1 cellular context compared by ENCODE assay signal in genomic region chr14:102922490-102923200, GRCh38.
TF ChIP-seq lines count a peak whose summit lies in the region.

Gene AMN, plus strand, starts transcription at chr14:102922663. Its CDS starts 26 bp downstream, at chr14:102922689.

TF ChIP-seq in HepG2, 621 proteins besides CTCF, POLR2A, EP300 and RAD21 (continued from another document):
- TF ChIP-seq CENPT (CRISPR knock-in tag; IDR thresholded peaks at IDR 0.05; ENCODE audit: low read depth) (no peak), ZNF660 (CRISPR knock-in tag; IDR thresholded peaks at IDR 0.05; ENCODE audit: borderline replicate concordance, low read depth) (no peak), KDM2A (CRISPR knock-in tag; IDR thresholded peaks at IDR 0.05; ENCODE audit: borderline replicate concordance, low read depth) (peak; percentile 45; the same call in 1 of the 2 replicates), POLR2AphosphoS2 (IDR thresholded peaks at IDR 0.05; ENCODE audit: low read depth, low read length) (no peak)
